In genomic region chr3:171846594-171846993, GRCh38 we compare ENCODE assay signal across 11 cellular contexts. TPM values are rescaled to one million over a fixed set of nuclear protein-coding genes. Genes with fewer than 3 reads are reported as not detected.
DNase-seq lines count a peak whose midpoint lies in the region; ATAC-seq lines count a peak whose summit lies in the region.
"Had no signal": no experiment of that assay in that cellular context is flagged by ENCODE, and none has a peak within 500 bp of the region (broad histone marks: within the 10 kb centered on the region; RNA-seq: fewer than 3 reads in every experiment).

No MANE protein-coding gene starts in this region.

- no peak overlapping the region for H3K4me3 ChIP-seq in neuronal stem cell (ENCODE audit: low read length in 2 of 2)

- no peaks in the 10 kb centered on the region for H3K79me1 ChIP-seq in neuronal stem cell (ENCODE audit: low read depth, low read length)

- no peak overlapping the region for H3K18ac ChIP-seq in neuronal stem cell (ENCODE audit: low read length)

- no peak overlapping the region for H4K8ac ChIP-seq in neuronal stem cell (ENCODE audit: low read depth, low read length)

- H3K4me1 Mint-ChIP-seq in activated naive CD8-positive, alpha-beta T cell treated with anti-CD3 and anti-CD28 coated beads for 36 hours, result peaks cover 32% of the 10 kb centered on the region
- H3K4me1 Mint-ChIP-seq: naive B cell had no signal

- no peaks in the 10 kb centered on the region for H3K36me3 ChIP-seq in neuronal stem cell (replicated peaks in 1 of 2; ENCODE audit: control insufficient read depth in 2 of 2, insufficient read depth in 2 of 2, low read length in 2 of 2)

- no peaks in the 10 kb centered on the region for H3K9me3 ChIP-seq in neuronal stem cell (replicated peaks in 1 of 2; ENCODE audit: control insufficient read depth in 2 of 2, insufficient read depth in 1 of 2, low read depth in 1 of 2, low read length in 2 of 2)

- H2BK120ac ChIP-seq in neuronal stem cell (ENCODE audit: low read depth, low read length), result no peak overlapping the region

- no peak overlapping the region for H3K27ac ChIP-seq in neuronal stem cell (replicated peaks; ENCODE audit: low read length)

- no peak overlapping the region for H2AK5ac ChIP-seq in neuronal stem cell (ENCODE audit: low read depth, low read length)

- no peak overlapping the region for H4K91ac ChIP-seq in neuronal stem cell (ENCODE audit: low read depth, low read length, poor library complexity)

- no peak overlapping the region for H3K23ac ChIP-seq in neuronal stem cell (ENCODE audit: low read depth, low read length, poor library complexity)

- H3K4me2 ChIP-seq in neuronal stem cell (ENCODE audit: insufficient read depth, low read length, poor library complexity, severe bottlenecking), result no peak overlapping the region

- H3K27me3 Mint-ChIP-seq in activated naive CD8-positive, alpha-beta T cell treated with anti-CD3 and anti-CD28 coated beads for 36 hours, result peaks cover 18% of the 10 kb centered on the region

- peak overlapping the region; percentile 88 for H3K27ac Mint-ChIP-seq in activated naive CD8-positive, alpha-beta T cell treated with anti-CD3 and anti-CD28 coated beads for 36 hours
- H3K27ac Mint-ChIP-seq: naive B cell had no signal

- no peak overlapping the region for H2BK5ac ChIP-seq in neuronal stem cell (ENCODE audit: low read length)

- peaks cover 5% of the 10 kb centered on the region for H3K9me3 Mint-ChIP-seq in activated naive CD8-positive, alpha-beta T cell treated with anti-CD3 and anti-CD28 coated beads for 36 hours

- H3K9ac ChIP-seq in neuronal stem cell (ENCODE audit: low read depth, low read length, poor library complexity), result no peak overlapping the region

- peaks cover 3 to 32% of the 10 kb centered on the region in 2 donors for H3K4me1 ChIP-seq in neuronal stem cell (ENCODE audit: control insufficient read depth in 2 of 2, insufficient read depth in 1 of 2, low read depth in 1 of 2, low read length in 2 of 2)

- DNase-seq in GM03348 (ENCODE audit: low spot score) (peak; percentile 41), NCI-H345 (lab: John Stamatoyannopoulos, UW) (no peak), NCI-H2029 (lab: John Stamatoyannopoulos, UW) (no peak), neuronal stem cell (ENCODE audit: low spot score) (no peak), RKO (ENCODE audit: low spot score) (no peak)
- no peak for DNase-seq in activated naive CD8-positive, alpha-beta T cell treated with anti-CD3 and anti-CD28 coated beads for 36 hours
- DNase-seq: activated CD4-positive, alpha-beta T cell treated with anti-CD3 and anti-CD28 coated beads for 48 hours; naive B cell; NCI-H1694 had no signal

- H3K14ac ChIP-seq in neuronal stem cell (ENCODE audit: low read length), result no peak overlapping the region

- no peak overlapping the region for H2AFZ ChIP-seq in neuronal stem cell (ENCODE audit: low read length)

- WGBS in neuronal stem cell (ENCODE audit: extremely low coverage in 2 of 2, insufficient read length in 2 of 2, insufficient replicate concordance in 1 of 2), 2 donors, result no CpG with 5 or more reads among the region's 2 CpGs

- H3K4me3 Mint-ChIP-seq in activated naive CD8-positive, alpha-beta T cell treated with anti-CD3 and anti-CD28 coated beads for 36 hours, result peak overlapping the region; percentile 47
- H3K4me3 Mint-ChIP-seq: naive B cell had no signal

- H2BK12ac ChIP-seq in neuronal stem cell (ENCODE audit: low read length), result no peak overlapping the region

- no peaks in the 10 kb centered on the region for H3K27me3 ChIP-seq in neuronal stem cell (ENCODE audit: control insufficient read depth in 3 of 3, insufficient read depth in 3 of 3, low read depth in 1 of 3, low read length in 3 of 3)

- ATAC-seq in GM19452 (IDR thresholded peaks at IDR 0.05; ENCODE audit: unreplicated experiment) (peak; percentile 98), HG03103 (IDR thresholded peaks at IDR 0.05; ENCODE audit: low read depth, unreplicated experiment) (peak; percentile 93)

- H3K4ac ChIP-seq in neuronal stem cell (ENCODE audit: low read length), result no peak overlapping the region

- H2BK15ac ChIP-seq in neuronal stem cell (ENCODE audit: low read length), result no peak overlapping the region

- H3K36me3 Mint-ChIP-seq in activated naive CD8-positive, alpha-beta T cell treated with anti-CD3 and anti-CD28 coated beads for 36 hours, result peaks cover 3% of the 10 kb centered on the region
- H3K36me3 Mint-ChIP-seq: naive B cell had no signal

RNA-seq across cellular contexts. Expression of gene TMEM212, which starts 3.4 kb away (rescaled TPM):
- total RNA-seq in activated naive CD8-positive, alpha-beta T cell treated with anti-CD3 and anti-CD28 coated beads for 36 hours, result not detected
- not detected for polyA plus RNA-seq in neuronal stem cell (2013, experiment 1 of 2)
- not detected for polyA plus RNA-seq in neuronal stem cell (2013, experiment 2 of 2)

RNA-seq across cellular contexts. Expression of gene PLD1, which starts 36.3 kb away (rescaled TPM):
- total RNA-seq in activated naive CD8-positive, alpha-beta T cell treated with anti-CD3 and anti-CD28 coated beads for 36 hours, result under 1 TPM; 0.18 to 0.52 TPM
- polyA plus RNA-seq in neuronal stem cell (2013, experiment 1 of 2), result 1.6 TPM
- 0.36 TPM for polyA plus RNA-seq in neuronal stem cell (2013, experiment 2 of 2)
